In genomic region chr3:13878711-13879101, GRCh38 we compare ENCODE assay signal across 2 cellular contexts.
TF ChIP-seq lines count a peak whose summit lies in the region.

No MANE protein-coding gene starts in this region.

TF ChIP-seq in H1, 55 proteins besides CTCF, POLR2A, EP300 and RAD21 (continued from another document):
- TF ChIP-seq ATF2 (IDR thresholded peaks at IDR 0.05; ENCODE audit: low read length) (no peak), CEBPB (IDR thresholded peaks at IDR 0.05; ENCODE audit: low read depth, low read length) (no peak), SUZ12 (IDR thresholded peaks at IDR 0.05; ENCODE audit: low read length) (peak; percentile 83)
TF ChIP-seq in H1: peak in this region for 1.

TF ChIP-seq in neural cell, 6 proteins besides CTCF, POLR2A, EP300 and RAD21 (continued from another document):
- TF ChIP-seq EZH2 (IDR thresholded peaks at IDR 0.05; ENCODE audit: borderline replicate concordance, insufficient read depth, low read length, poor library complexity, severe bottlenecking), result no peak
- TF ChIP-seq MXI1 (conservative IDR thresholded peaks at IDR 0.05; ENCODE audit: poor library complexity, severe bottlenecking), result peak; percentile 43
- TF ChIP-seq, protein P1, sequence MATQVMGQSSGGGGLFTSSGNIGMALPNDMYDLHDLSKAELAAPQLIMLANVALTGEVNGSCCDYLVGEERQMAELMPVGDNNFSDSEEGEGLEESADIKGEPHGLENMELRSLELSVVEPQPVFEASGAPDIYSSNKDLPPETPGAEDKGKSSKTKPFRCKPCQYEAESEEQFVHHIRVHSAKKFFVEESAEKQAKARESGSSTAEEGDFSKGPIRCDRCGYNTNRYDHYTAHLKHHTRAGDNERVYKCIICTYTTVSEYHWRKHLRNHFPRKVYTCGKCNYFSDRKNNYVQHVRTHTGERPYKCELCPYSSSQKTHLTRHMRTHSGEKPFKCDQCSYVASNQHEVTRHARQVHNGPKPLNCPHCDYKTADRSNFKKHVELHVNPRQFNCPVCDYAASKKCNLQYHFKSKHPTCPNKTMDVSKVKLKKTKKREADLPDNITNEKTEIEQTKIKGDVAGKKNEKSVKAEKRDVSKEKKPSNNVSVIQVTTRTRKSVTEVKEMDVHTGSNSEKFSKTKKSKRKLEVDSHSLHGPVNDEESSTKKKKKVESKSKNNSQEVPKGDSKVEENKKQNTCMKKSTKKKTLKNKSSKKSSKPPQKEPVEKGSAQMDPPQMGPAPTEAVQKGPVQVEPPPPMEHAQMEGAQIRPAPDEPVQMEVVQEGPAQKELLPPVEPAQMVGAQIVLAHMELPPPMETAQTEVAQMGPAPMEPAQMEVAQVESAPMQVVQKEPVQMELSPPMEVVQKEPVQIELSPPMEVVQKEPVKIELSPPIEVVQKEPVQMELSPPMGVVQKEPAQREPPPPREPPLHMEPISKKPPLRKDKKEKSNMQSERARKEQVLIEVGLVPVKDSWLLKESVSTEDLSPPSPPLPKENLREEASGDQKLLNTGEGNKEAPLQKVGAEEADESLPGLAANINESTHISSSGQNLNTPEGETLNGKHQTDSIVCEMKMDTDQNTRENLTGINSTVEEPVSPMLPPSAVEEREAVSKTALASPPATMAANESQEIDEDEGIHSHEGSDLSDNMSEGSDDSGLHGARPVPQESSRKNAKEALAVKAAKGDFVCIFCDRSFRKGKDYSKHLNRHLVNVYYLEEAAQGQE (IDR thresholded peaks at IDR 0.05; ENCODE audit: borderline replicate concordance), result peak; percentile 74
